ENCODE assay signal across 13 cellular contexts in the genomic region with DNA sequence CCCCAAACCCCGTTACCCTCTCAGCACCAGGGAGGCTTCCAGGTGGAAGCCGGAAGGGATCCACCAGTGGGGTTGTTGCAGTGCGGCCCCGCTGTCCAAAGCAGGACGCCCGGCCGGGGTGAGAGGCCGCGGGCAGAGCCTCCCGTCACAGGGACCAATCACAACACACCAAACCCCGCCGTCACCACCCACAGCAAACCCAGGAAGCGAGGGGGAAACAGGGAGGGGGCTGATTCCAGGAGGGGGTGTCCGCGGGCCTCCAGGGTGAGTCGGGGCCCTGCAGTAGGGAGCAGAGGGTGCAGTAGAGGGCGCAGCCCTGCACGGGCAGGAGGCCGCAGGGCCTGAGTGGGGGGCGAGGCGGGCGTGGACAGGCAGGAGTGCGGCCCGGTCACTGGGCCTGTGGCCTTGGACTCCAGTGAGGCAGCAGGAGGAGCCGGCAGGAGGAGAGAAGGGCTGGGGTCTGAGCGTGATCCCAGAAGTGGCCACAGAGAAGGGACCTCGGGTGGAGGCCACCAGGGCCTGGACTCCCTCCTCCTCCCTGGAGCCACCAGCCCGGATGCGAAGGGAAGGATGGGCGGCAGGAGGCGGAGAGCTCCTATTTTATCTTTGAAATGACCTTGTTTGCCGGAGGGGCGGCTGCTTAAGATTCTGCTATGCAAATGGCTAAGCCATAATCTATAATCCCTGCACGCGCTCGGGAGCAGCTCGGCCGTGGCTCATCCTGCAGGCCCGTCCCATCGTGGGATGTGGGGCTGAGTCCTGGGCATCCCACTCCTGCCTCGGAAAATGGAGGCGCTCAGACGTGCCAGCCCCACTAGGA.
"Had no signal": no experiment of that assay in that cellular context is flagged by ENCODE, and none has a peak within 500 bp of the region (broad histone marks: within the 10 kb centered on the region; RNA-seq: fewer than 3 reads in every experiment).

No MANE protein-coding gene starts in this region.

- H3K27ac ChIP-seq: right atrium auricular region, thoracic aorta had no signal

- H3K4me3 Mint-ChIP-seq: activated naive CD4-positive, alpha-beta T cell treated with anti-CD3 and anti-CD28 coated beads, Interleukin-2, amount 10 ng/mL, durations not matched to agents 7 days and 5 days; activated T-cell treated with anti-CD3 and anti-CD28 coated beads, Interleukin-2, amount 50 U/mL, for 24 hours; stimulated activated naive CD8-positive, alpha-beta T cell treated with anti-CD3 and anti-CD28 coated beads, Interleukin-15, amount 100 ng/mL, for 72 hours had no signal

- H3K4me1 Mint-ChIP-seq: activated naive CD4-positive, alpha-beta T cell treated with anti-CD3 and anti-CD28 coated beads, Interleukin-2, amount 10 ng/mL, durations not matched to agents 7 days and 5 days; stimulated activated naive CD8-positive, alpha-beta T cell treated with anti-CD3 and anti-CD28 coated beads, Interleukin-15, amount 100 ng/mL, for 72 hours had no signal

- H3K4me3 ChIP-seq: right atrium auricular region, thoracic aorta had no signal

- H3K27ac Mint-ChIP-seq: activated naive CD4-positive, alpha-beta T cell treated with anti-CD3 and anti-CD28 coated beads, Interleukin-2, amount 10 ng/mL, durations not matched to agents 7 days and 5 days had no signal

- H3K9me3 Mint-ChIP-seq: activated naive CD4-positive, alpha-beta T cell treated with anti-CD3 and anti-CD28 coated beads, Interleukin-2, amount 10 ng/mL, durations not matched to agents 7 days and 5 days; activated T-cell treated with anti-CD3 and anti-CD28 coated beads, Interleukin-2, amount 50 U/mL, for 24 hours; stimulated activated naive CD8-positive, alpha-beta T cell treated with anti-CD3 and anti-CD28 coated beads, Interleukin-15, amount 100 ng/mL, for 72 hours had no signal

- H3K36me3 ChIP-seq: right atrium auricular region, thoracic aorta had no signal

- DNase-seq: activated CD4-positive, alpha-beta T cell treated with anti-CD3 and anti-CD28 coated beads for 1 hour; activated CD4-positive, alpha-beta T cell treated with anti-CD3 and anti-CD28 coated beads, Interleukin-2, amount 50 U/mL, for 48 hours; activated naive CD4-positive, alpha-beta T cell treated with anti-CD3 and anti-CD28 coated beads, Interleukin-2, amount 10 ng/mL, durations not matched to agents 7 days and 5 days; activated T-cell treated with anti-CD3 and anti-CD28 coated beads, Interleukin-2, amount 50 U/mL, for 24 hours; midbrain; small intestine; stimulated activated CD4-positive, alpha-beta T cell treated with anti-CD3 and anti-CD28 coated beads, Interleukin-4, amount 100 ng/mL, for 4 hours; stimulated activated CD8-positive, alpha-beta memory T cell treated with anti-CD3 and anti-CD28 coated beads, Interleukin-4, amount 100 ng/mL, for 48 hours; stimulated activated naive CD8-positive, alpha-beta T cell treated with anti-CD3 and anti-CD28 coated beads, Interleukin-15, amount 100 ng/mL, for 72 hours; T-helper 2 cell had no signal

- ATAC-seq: left lobe of liver; stimulated activated naive CD8-positive, alpha-beta T cell treated with anti-CD3 and anti-CD28 coated beads, Interleukin-15, amount 100 ng/mL, for 72 hours had no signal

- H3K9me3 ChIP-seq: right atrium auricular region, thoracic aorta had no signal

- H3K27me3 Mint-ChIP-seq: activated naive CD4-positive, alpha-beta T cell treated with anti-CD3 and anti-CD28 coated beads, Interleukin-2, amount 10 ng/mL, durations not matched to agents 7 days and 5 days; activated T-cell treated with anti-CD3 and anti-CD28 coated beads, Interleukin-2, amount 50 U/mL, for 24 hours; stimulated activated naive CD8-positive, alpha-beta T cell treated with anti-CD3 and anti-CD28 coated beads, Interleukin-15, amount 100 ng/mL, for 72 hours had no signal

- H3K27me3 ChIP-seq: right atrium auricular region had no signal
